15 cellular contexts compared by ENCODE assay signal in the genomic region with DNA sequence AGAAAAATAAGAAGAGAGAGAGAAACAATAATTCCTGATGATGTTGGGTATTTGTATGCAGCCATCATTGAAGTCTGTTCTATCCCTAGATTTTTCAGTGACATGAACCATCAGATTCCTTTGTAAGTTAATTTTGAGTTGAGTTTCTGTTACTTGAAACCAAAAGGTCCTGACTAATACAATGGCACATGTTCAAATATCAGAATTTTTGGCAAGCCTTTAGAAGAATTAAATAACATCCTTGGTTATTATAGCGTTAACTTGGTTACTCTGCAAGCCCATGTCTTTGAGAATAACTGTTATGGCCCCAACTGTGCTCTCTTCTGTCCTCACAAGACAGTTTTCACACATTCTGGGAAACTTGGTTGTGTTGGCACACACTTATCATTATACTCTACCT.
"Had no signal": no experiment of that assay in that cellular context is flagged by ENCODE, and none has a peak within 500 bp of the region (broad histone marks: within the 10 kb centered on the region; RNA-seq: fewer than 3 reads in every experiment).

No MANE protein-coding gene starts in this region.

- H3K4me3 ChIP-seq: ascending aorta, esophagus muscularis mucosa, left lung, pancreas, tibial nerve, uterus had no signal

- H3K9me3 Mint-ChIP-seq: activated CD4-positive, alpha-beta T cell treated with anti-CD3 and anti-CD28 coated beads, Interleukin-2, amount 10 ng/mL, durations not matched to agents 24 days and 14 days; activated T-helper 1 cell treated with anti-CD3 and anti-CD28 coated beads, Interleukin-12 subunit alpha, Interleukin-12 subunit beta, Interleukin-2, Interleukin-4 antibody, amounts not matched to agents 30 ng/mL and 10 ng/mL and 1 ng/mL, durations not matched to agents 14 hours and 24 hours and 36 hours; naive thymus-derived CD4-positive, alpha-beta T cell; stimulated activated naive B cell treated with anti-CD40 and anti-IgM and Interleukin-4, amounts not matched to agents 10 μg/mL and 1 μg/mL and 100 μg/mL, for 72 hours had no signal

- H3K27me3 ChIP-seq: ascending aorta, esophagus muscularis mucosa, pancreas, tibial nerve, uterus had no signal

- H3K36me3 Mint-ChIP-seq: naive thymus-derived CD4-positive, alpha-beta T cell; stimulated activated naive B cell treated with anti-CD40 and anti-IgM and Interleukin-4, amounts not matched to agents 10 μg/mL and 1 μg/mL and 100 μg/mL, for 72 hours had no signal

- H3K4me3 Mint-ChIP-seq: activated CD4-positive, alpha-beta T cell treated with anti-CD3 and anti-CD28 coated beads, Interleukin-2, amount 10 ng/mL, durations not matched to agents 24 days and 14 days; activated T-helper 1 cell treated with anti-CD3 and anti-CD28 coated beads, Interleukin-12 subunit alpha, Interleukin-12 subunit beta, Interleukin-2, Interleukin-4 antibody, amounts not matched to agents 30 ng/mL and 10 ng/mL and 1 ng/mL, durations not matched to agents 14 hours and 24 hours and 36 hours; naive thymus-derived CD4-positive, alpha-beta T cell; stimulated activated naive B cell treated with anti-CD40 and anti-IgM and Interleukin-4, amounts not matched to agents 10 μg/mL and 1 μg/mL and 100 μg/mL, for 72 hours had no signal

- H3K27ac ChIP-seq: ascending aorta, esophagus muscularis mucosa, left lung, pancreas, tibial nerve, uterus had no signal

- H3K36me3 ChIP-seq: ascending aorta, esophagus muscularis mucosa, left lung, pancreas, tibial nerve, uterus had no signal

- H3K9me3 ChIP-seq: ascending aorta, esophagus muscularis mucosa, left lung, pancreas, tibial nerve, uterus had no signal

- H3K4me1 ChIP-seq: uterus had no signal

- DNase-seq: activated CD4-positive, alpha-beta T cell treated with anti-CD3 and anti-CD28 coated beads, Interleukin-2, amount 10 ng/mL, durations not matched to agents 24 days and 14 days; activated CD4-positive, CD25-positive, alpha-beta regulatory T cell; activated CD8-positive, alpha-beta memory T cell treated with anti-CD3 and anti-CD28 coated beads, Interleukin-2, amount 50 U/mL, for 48 hours; activated naive CD4-positive, alpha-beta T cell; kidney; left lung; mammary epithelial cell; naive thymus-derived CD4-positive, alpha-beta T cell; pancreas; stimulated activated naive B cell treated with anti-CD40 and anti-IgM and Interleukin-4, amounts not matched to agents 10 μg/mL and 1 μg/mL and 100 μg/mL, for 72 hours; uterus had no signal

- H3K27me3 Mint-ChIP-seq: stimulated activated naive B cell treated with anti-CD40 and anti-IgM and Interleukin-4, amounts not matched to agents 10 μg/mL and 1 μg/mL and 100 μg/mL, for 72 hours had no signal

- H3K27ac Mint-ChIP-seq: activated CD4-positive, alpha-beta T cell treated with anti-CD3 and anti-CD28 coated beads, Interleukin-2, amount 10 ng/mL, durations not matched to agents 24 days and 14 days; activated T-helper 1 cell treated with anti-CD3 and anti-CD28 coated beads, Interleukin-12 subunit alpha, Interleukin-12 subunit beta, Interleukin-2, Interleukin-4 antibody, amounts not matched to agents 30 ng/mL and 10 ng/mL and 1 ng/mL, durations not matched to agents 14 hours and 24 hours and 36 hours; stimulated activated naive B cell treated with anti-CD40 and anti-IgM and Interleukin-4, amounts not matched to agents 10 μg/mL and 1 μg/mL and 100 μg/mL, for 72 hours had no signal
